In the genomic region with DNA sequence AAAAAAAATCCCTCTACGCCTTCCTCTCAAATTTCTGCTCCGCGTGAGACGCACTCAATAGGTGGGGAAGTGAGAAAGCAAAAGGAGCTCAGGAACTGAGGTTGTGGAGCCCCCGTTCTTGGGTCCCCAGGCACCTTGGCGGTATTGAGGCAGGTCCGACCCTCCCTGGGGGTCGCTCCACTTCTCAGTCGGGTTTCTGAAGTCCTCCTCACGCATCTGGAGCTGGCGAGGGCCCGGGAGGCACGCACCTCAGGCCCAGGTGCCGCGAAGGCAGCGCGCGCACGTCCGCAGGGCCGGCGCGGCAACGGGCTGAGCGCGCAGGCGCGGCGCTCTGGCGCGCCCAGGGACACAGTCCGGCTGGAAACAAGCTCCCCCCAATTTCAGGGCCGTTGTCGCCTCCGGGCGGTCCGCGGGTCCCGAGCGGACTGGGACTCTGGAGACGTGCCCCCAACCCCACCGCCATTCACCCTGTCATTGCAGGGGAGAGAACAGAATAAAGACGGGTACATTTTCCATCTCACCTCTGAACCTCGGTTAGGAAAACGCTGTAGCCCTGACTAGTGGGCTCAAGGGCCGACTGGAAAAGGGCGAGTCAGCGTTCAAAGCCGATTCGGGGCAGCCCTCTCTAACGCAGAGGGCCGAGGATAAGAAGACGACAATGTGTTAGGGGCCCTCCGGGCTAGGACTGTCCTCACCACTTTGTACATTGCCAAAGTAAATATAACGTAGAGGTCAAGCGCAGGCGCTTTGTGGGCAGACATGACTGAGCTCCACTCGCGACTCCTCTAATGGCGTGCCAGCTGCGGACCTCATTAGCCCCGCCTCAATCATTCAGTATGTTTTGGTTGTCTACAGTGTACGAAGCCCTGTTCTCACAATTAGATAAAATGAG, we compare ENCODE assay signal across 1 cellular context.
TF ChIP-seq lines count a peak whose summit lies in the region.

A gene with protein sequence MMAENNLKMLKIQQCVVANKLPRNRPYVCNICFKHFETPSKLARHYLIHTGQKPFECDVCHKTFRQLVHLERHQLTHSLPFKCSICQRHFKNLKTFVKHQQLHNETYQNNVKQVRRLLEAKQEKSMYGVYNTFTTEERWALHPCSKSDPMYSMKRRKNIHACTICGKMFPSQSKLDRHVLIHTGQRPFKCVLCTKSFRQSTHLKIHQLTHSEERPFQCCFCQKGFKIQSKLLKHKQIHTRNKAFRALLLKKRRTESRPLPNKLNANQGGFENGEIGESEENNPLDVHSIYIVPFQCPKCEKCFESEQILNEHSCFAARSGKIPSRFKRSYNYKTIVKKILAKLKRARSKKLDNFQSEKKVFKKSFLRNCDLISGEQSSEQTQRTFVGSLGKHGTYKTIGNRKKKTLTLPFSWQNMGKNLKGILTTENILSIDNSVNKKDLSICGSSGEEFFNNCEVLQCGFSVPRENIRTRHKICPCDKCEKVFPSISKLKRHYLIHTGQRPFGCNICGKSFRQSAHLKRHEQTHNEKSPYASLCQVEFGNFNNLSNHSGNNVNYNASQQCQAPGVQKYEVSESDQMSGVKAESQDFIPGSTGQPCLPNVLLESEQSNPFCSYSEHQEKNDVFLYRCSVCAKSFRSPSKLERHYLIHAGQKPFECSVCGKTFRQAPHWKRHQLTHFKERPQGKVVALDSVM (minus strand): TSS at position 306 of the 892 bp plus-strand sequence. CDS start 4,853 bp downstream, outside the sequence.

TF ChIP-seq in HepG2, 621 proteins besides CTCF, POLR2A, EP300 and RAD21 (continued from another document and continues in another):
- TF ChIP-seq, protein P1, sequence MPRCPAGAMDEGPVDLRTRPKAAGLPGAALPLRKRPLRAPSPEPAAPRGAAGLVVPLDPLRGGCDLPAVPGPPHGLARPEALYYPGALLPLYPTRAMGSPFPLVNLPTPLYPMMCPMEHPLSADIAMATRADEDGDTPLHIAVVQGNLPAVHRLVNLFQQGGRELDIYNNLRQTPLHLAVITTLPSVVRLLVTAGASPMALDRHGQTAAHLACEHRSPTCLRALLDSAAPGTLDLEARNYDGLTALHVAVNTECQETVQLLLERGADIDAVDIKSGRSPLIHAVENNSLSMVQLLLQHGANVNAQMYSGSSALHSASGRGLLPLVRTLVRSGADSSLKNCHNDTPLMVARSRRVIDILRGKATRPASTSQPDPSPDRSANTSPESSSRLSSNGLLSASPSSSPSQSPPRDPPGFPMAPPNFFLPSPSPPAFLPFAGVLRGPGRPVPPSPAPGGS (CRISPR knock-in tag; IDR thresholded peaks at IDR 0.05), result peak; percentile 86; the same call in 1 of the 2 replicates
- TF ChIP-seq ZNF703 (CRISPR knock-in tag; IDR thresholded peaks at IDR 0.05; ENCODE audit: borderline replicate concordance), result no peak
- TF ChIP-seq, protein P2, sequence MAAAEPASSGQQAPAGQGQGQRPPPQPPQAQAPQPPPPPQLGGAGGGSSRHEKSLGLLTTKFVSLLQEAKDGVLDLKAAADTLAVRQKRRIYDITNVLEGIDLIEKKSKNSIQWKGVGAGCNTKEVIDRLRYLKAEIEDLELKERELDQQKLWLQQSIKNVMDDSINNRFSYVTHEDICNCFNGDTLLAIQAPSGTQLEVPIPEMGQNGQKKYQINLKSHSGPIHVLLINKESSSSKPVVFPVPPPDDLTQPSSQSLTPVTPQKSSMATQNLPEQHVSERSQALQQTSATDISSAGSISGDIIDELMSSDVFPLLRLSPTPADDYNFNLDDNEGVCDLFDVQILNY (CRISPR knock-in tag; conservative IDR thresholded peaks at IDR 0.05), result peak; percentile 70
- TF ChIP-seq, protein P3, sequence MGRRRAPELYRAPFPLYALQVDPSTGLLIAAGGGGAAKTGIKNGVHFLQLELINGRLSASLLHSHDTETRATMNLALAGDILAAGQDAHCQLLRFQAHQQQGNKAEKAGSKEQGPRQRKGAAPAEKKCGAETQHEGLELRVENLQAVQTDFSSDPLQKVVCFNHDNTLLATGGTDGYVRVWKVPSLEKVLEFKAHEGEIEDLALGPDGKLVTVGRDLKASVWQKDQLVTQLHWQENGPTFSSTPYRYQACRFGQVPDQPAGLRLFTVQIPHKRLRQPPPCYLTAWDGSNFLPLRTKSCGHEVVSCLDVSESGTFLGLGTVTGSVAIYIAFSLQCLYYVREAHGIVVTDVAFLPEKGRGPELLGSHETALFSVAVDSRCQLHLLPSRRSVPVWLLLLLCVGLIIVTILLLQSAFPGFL (CRISPR knock-in tag; IDR thresholded peaks at IDR 0.05), result no peak
- no peak for TF ChIP-seq IKZF1 (IDR thresholded peaks at IDR 0.05)
- TF ChIP-seq CBFB (CRISPR knock-in tag; IDR thresholded peaks at IDR 0.05), result peak; percentile 74
- no peak for TF ChIP-seq MTF2 (CRISPR knock-in tag; IDR thresholded peaks at IDR 0.05; ENCODE audit: borderline replicate concordance)
- peak; percentile 93 for TF ChIP-seq HDAC1 (CRISPR knock-in tag; IDR thresholded peaks at IDR 0.05)
- TF ChIP-seq, protein P4, sequence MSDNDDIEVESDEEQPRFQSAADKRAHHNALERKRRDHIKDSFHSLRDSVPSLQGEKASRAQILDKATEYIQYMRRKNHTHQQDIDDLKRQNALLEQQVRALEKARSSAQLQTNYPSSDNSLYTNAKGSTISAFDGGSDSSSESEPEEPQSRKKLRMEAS (IDR thresholded peaks at IDR 0.05), result peak; percentile 92
- TF ChIP-seq CBX5 (CRISPR knock-in tag; IDR thresholded peaks at IDR 0.05; ENCODE audit: borderline replicate concordance), result no peak; the same call in 1 of the 2 replicates
- TF ChIP-seq ZFX (CRISPR knock-in tag; IDR thresholded peaks at IDR 0.05; ENCODE audit: low read depth), result peak; percentile 96
- peak; percentile 59; the same call in 1 of the 2 replicates for TF ChIP-seq ZNF747 (CRISPR knock-in tag; IDR thresholded peaks at IDR 0.05; ENCODE audit: borderline replicate concordance)
- peak; percentile 89 for TF ChIP-seq ZSCAN25 (CRISPR knock-in tag; IDR thresholded peaks at IDR 0.05)
- no peak for TF ChIP-seq ZNF878 (CRISPR knock-in tag; IDR thresholded peaks at IDR 0.05)
- TF ChIP-seq ISL2 (CRISPR knock-in tag; IDR thresholded peaks at IDR 0.05), result no peak
- no peak; the same call in 1 of the 2 replicates for TF ChIP-seq ESRRA (CRISPR knock-in tag; IDR thresholded peaks at IDR 0.05; ENCODE audit: low read depth)
- TF ChIP-seq, protein P5, sequence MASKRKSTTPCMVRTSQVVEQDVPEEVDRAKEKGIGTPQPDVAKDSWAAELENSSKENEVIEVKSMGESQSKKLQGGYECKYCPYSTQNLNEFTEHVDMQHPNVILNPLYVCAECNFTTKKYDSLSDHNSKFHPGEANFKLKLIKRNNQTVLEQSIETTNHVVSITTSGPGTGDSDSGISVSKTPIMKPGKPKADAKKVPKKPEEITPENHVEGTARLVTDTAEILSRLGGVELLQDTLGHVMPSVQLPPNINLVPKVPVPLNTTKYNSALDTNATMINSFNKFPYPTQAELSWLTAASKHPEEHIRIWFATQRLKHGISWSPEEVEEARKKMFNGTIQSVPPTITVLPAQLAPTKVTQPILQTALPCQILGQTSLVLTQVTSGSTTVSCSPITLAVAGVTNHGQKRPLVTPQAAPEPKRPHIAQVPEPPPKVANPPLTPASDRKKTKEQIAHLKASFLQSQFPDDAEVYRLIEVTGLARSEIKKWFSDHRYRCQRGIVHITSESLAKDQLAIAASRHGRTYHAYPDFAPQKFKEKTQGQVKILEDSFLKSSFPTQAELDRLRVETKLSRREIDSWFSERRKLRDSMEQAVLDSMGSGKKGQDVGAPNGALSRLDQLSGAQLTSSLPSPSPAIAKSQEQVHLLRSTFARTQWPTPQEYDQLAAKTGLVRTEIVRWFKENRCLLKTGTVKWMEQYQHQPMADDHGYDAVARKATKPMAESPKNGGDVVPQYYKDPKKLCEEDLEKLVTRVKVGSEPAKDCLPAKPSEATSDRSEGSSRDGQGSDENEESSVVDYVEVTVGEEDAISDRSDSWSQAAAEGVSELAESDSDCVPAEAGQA (IDR thresholded peaks at IDR 0.05; ENCODE audit: low read depth), result 0 out of 2 replicates have a peak, but pooled peaks have one; percentile 18
- TF ChIP-seq, protein P5 (CRISPR knock-in tag; IDR thresholded peaks at IDR 0.05; ENCODE audit: borderline replicate concordance), result peak; percentile 79; the same call in 1 of the 2 replicates
- peak; percentile 92; the same call in 1 of the 2 replicates for TF ChIP-seq KAT7 (CRISPR knock-in tag; IDR thresholded peaks at IDR 0.05; ENCODE audit: borderline replicate concordance)
- TF ChIP-seq, protein P6, sequence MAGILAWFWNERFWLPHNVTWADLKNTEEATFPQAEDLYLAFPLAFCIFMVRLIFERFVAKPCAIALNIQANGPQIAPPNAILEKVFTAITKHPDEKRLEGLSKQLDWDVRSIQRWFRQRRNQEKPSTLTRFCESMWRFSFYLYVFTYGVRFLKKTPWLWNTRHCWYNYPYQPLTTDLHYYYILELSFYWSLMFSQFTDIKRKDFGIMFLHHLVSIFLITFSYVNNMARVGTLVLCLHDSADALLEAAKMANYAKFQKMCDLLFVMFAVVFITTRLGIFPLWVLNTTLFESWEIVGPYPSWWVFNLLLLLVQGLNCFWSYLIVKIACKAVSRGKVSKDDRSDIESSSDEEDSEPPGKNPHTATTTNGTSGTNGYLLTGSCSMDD (CRISPR knock-in tag; IDR thresholded peaks at IDR 0.05), result no peak
- 0 out of 2 replicates have a peak, but pooled peaks have one; percentile 10 for TF ChIP-seq HMG20A (CRISPR knock-in tag; IDR thresholded peaks at IDR 0.05; ENCODE audit: borderline replicate concordance)
- no peak for TF ChIP-seq ZNF75D (CRISPR knock-in tag; IDR thresholded peaks at IDR 0.05; ENCODE audit: borderline replicate concordance)
- TF ChIP-seq ZNF138 (CRISPR knock-in tag; IDR thresholded peaks at IDR 0.05; ENCODE audit: low read depth), result peak; percentile 78
- peak; percentile 93; the same call in 1 of the 2 replicates for TF ChIP-seq SMAD1 (CRISPR knock-in tag; IDR thresholded peaks at IDR 0.05; ENCODE audit: borderline replicate concordance, low read depth)
- TF ChIP-seq NKX3-1 (CRISPR knock-in tag; IDR thresholded peaks at IDR 0.05), result no peak
- TF ChIP-seq, protein P7, sequence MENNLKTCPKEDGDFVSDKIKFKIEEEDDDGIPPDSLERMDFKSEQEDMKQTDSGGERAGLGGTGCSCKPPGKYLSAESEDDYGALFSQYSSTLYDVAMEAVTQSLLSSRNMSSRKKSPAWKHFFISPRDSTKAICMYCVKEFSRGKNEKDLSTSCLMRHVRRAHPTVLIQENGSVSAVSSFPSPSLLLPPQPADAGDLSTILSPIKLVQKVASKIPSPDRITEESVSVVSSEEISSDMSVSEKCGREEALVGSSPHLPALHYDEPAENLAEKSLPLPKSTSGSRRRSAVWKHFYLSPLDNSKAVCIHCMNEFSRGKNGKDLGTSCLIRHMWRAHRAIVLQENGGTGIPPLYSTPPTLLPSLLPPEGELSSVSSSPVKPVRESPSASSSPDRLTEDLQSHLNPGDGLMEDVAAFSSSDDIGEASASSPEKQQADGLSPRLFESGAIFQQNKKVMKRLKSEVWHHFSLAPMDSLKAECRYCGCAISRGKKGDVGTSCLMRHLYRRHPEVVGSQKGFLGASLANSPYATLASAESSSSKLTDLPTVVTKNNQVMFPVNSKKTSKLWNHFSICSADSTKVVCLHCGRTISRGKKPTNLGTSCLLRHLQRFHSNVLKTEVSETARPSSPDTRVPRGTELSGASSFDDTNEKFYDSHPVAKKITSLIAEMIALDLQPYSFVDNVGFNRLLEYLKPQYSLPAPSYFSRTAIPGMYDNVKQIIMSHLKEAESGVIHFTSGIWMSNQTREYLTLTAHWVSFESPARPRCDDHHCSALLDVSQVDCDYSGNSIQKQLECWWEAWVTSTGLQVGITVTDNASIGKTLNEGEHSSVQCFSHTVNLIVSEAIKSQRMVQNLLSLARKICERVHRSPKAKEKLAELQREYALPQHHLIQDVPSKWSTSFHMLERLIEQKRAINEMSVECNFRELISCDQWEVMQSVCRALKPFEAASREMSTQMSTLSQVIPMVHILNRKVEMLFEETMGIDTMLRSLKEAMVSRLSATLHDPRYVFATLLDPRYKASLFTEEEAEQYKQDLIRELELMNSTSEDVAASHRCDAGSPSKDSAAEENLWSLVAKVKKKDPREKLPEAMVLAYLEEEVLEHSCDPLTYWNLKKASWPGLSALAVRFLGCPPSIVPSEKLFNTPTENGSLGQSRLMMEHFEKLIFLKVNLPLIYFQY (CRISPR knock-in tag; IDR thresholded peaks at IDR 0.05; ENCODE audit: borderline replicate concordance), result peak; percentile 60; the same call in 1 of the 2 replicates
- TF ChIP-seq SRF (IDR thresholded peaks at IDR 0.05; ENCODE audit: low read depth, low read length), result peak; percentile 57; the same call in 1 of the 2 replicates
- TF ChIP-seq SNAPC2 (CRISPR knock-in tag; IDR thresholded peaks at IDR 0.05), result peak; percentile 71
- TF ChIP-seq KMT2B (CRISPR knock-in tag; IDR thresholded peaks at IDR 0.05), result peak; percentile 81; the same call in 1 of the 2 replicates
- no peak for TF ChIP-seq MYNN (CRISPR knock-in tag; IDR thresholded peaks at IDR 0.05; ENCODE audit: low read depth)
- peak; percentile 30; the same call in 1 of the 2 replicates for TF ChIP-seq KLF11 (CRISPR knock-in tag; IDR thresholded peaks at IDR 0.05)
- peak; percentile 40; the same call in 1 of the 2 replicates for TF ChIP-seq ZNF33B (CRISPR knock-in tag; IDR thresholded peaks at IDR 0.05)
- TF ChIP-seq ZNF83 (CRISPR knock-in tag; IDR thresholded peaks at IDR 0.05; ENCODE audit: borderline replicate concordance), result peak; percentile 80; the same call in 1 of the 2 replicates
- TF ChIP-seq ZNF263 (CRISPR knock-in tag; IDR thresholded peaks at IDR 0.05), result peak; percentile 36; the same call in 1 of the 2 replicates
- TF ChIP-seq MED1 (CRISPR knock-in tag; IDR thresholded peaks at IDR 0.05), result peak; percentile 88
- TF ChIP-seq ZNF367 (CRISPR knock-in tag; IDR thresholded peaks at IDR 0.05; ENCODE audit: borderline replicate concordance), result peak; percentile 24; the same call in 1 of the 2 replicates
- TF ChIP-seq PAWR (CRISPR knock-in tag; IDR thresholded peaks at IDR 0.05; ENCODE audit: borderline replicate concordance), result no peak
- TF ChIP-seq ZNF879 (CRISPR knock-in tag; IDR thresholded peaks at IDR 0.05), result no peak
- TF ChIP-seq, protein P8, sequence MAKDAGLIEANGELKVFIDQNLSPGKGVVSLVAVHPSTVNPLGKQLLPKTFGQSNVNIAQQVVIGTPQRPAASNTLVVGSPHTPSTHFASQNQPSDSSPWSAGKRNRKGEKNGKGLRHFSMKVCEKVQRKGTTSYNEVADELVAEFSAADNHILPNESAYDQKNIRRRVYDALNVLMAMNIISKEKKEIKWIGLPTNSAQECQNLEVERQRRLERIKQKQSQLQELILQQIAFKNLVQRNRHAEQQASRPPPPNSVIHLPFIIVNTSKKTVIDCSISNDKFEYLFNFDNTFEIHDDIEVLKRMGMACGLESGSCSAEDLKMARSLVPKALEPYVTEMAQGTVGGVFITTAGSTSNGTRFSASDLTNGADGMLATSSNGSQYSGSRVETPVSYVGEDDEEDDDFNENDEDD (CRISPR knock-in tag; IDR thresholded peaks at IDR 0.05; ENCODE audit: borderline replicate concordance), result peak; percentile 87; the same call in 1 of the 2 replicates
